ENCODE assay signal across 1 cellular context in the genomic region with DNA sequence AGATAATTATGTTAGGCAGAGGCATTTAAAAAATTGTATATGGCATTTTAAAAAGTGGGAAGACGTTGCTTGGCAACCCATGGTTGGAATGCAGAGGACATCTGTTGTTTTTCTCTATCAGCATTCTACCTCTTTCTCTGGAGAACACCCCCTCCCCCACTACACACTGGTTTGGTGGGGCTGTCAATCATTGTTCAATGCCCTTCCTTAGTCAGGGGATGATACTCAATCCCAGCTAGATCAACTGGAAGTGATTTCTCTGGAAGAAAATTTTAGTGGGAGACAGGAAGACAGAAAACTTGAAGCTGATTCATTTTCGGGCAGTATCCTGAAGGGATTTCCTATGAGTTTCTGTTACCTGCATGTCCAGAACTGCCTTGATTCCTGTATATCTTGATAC.
TF ChIP-seq lines count a peak whose summit lies in the region.

No MANE protein-coding gene starts in this region.

TF ChIP-seq in GM12878, 131 proteins besides CTCF, POLR2A, EP300 and RAD21:
- TF ChIP-seq, protein P1, sequence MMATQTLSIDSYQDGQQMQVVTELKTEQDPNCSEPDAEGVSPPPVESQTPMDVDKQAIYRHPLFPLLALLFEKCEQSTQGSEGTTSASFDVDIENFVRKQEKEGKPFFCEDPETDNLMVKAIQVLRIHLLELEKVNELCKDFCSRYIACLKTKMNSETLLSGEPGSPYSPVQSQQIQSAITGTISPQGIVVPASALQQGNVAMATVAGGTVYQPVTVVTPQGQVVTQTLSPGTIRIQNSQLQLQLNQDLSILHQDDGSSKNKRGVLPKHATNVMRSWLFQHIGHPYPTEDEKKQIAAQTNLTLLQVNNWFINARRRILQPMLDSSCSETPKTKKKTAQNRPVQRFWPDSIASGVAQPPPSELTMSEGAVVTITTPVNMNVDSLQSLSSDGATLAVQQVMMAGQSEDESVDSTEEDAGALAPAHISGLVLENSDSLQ (IDR thresholded peaks at IDR 0.05) = peak; percentile 50; the same call in 1 of the 2 replicates
- no peak for TF ChIP-seq NFXL1 (IDR thresholded peaks at IDR 0.05; ENCODE audit: borderline replicate concordance)
TF ChIP-seq in GM12878: peak in this region for 1.
